In the genomic region with DNA sequence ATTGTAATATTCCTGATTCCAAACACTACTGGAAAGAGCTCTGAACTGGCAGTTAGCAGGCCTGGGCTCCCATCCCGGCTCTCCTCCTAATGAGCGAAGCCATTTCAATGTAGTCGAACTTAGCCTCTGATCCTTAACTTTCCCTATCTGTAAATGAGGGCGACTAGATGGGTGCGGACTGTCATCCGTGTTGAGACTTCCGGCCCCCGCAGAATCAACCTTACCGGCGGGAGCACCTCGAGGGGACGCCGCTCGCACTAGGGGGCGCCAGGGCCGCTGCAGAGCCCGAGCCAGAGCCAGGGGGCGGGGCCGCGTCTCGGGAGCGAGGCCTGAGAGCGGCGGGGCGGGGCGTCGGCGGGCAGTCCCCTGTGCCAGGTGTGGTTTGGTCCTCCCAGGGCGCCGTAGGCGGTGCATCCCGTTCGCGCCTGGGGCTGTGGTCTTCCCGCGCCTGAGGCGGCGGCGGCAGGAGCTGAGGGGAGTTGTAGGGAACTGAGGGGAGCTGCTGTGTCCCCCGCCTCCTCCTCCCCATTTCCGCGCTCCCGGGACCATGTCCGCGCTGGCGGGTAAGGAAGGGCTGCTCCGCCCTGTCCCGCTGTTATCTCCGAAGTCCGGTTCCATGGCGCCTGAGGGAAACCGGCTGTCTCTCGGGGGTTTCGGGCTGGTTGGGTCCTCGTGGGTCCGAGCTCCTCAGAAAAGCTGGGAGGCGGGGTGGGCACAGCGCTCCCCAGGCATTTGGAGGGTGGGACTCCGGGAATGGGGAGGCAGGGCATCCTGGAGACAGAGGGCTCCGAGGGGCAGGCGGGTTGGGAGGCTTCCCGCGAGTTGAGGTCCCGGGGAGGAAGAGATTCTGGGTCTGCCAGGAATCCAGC, we compare ENCODE assay signal across 8 cellular contexts. TPM values are rescaled to one million over a fixed set of nuclear protein-coding genes. Genes with fewer than 3 reads are reported as not detected.
DNase-seq lines count a peak whose midpoint lies in the region; ATAC-seq and TF ChIP-seq lines count a peak whose summit lies in the region.

LIMK2 (plus strand) TSS at position 437 of the 869 bp plus-strand sequence; CDS start at position 548, 111 bp downstream.

- TF ChIP-seq CTCF in lung (IDR thresholded peaks at IDR 0.05; ENCODE audit: control extremely low read depth, extremely low read depth) = peak; percentile 73

- peak within 1 kb of the TSS; percentile 67 for H3K4me3 ChIP-seq in lung

- ATAC-seq in GM19468 (IDR thresholded peaks at IDR 0.05; ENCODE audit: extremely low read depth, unreplicated experiment) = peak; percentile 58
- peak; percentile 95 for ATAC-seq in lung (ENCODE audit: insufficient read depth, low FRiP score)

- 0 to 1% methylated on average over 63 to 64 of the region's 64 CpGs for WGBS in lung, 2 donors

- H3K27ac ChIP-seq in lung (ENCODE audit: low read depth in 1 of 2, low read length in 1 of 2) = peak within 1 kb of the TSS; percentile 87 to 88

- H3K27me3 ChIP-seq in lung (ENCODE audit: control insufficient read depth, insufficient read depth) = no peaks in the 10 kb centered on the region

- no peaks in the 10 kb centered on the region for H3K9me3 ChIP-seq in lung (ENCODE audit: control insufficient read depth in 2 of 2, insufficient read depth in 1 of 2, low read length in 1 of 2)

- DNase-seq in CMK (ENCODE audit: low read depth) (peak; percentile 79), HT-29 (ENCODE audit: low spot score) (peak; percentile 86), NK-92 (lab: John Stamatoyannopoulos, UW; ENCODE audit: unreplicated experiment) (peak; percentile 81), lung (ENCODE audit: low spot score) (peak; percentile 94)
- peak; percentile 89 to 98 for DNase-seq in activated CD8-positive, alpha-beta memory T cell treated with anti-CD3 and anti-CD28 coated beads for 1 hour (ENCODE audit: extremely low read depth in 1 of 2, low read depth in 1 of 2)
- DNase-seq in effector CD4-positive, alpha-beta T cell = peak; percentile 96
- peak; percentile 94 to 97 (median 95) for DNase-seq in stimulated activated CD4-positive, alpha-beta T cell treated with anti-CD3 and anti-CD28 coated beads, TNF-alpha, amount 100 ng/mL, for 4 hours (ENCODE audit: low read depth in 3 of 3)

- peaks cover 7 to 28% of the 10 kb centered on the region in 2 donors for H3K4me1 ChIP-seq in lung (ENCODE audit: control insufficient read depth in 2 of 2, insufficient read depth in 2 of 2, low read length in 2 of 2)

- no peaks in the 10 kb centered on the region for H3K36me3 ChIP-seq in lung (ENCODE audit: control insufficient read depth in 2 of 2, insufficient read depth in 2 of 2, low read length in 2 of 2)

RNA-seq across cellular contexts. Expression of gene LIMK2, which starts in this region (rescaled TPM):
- 24.4 and 28.4 TPM in 2 replicates for total RNA-seq in HT-29 (2014; rRNA removed; shearing (Covaris generic))
- 10 to 100 TPM; 80.0 to 82.8 TPM for total RNA-seq in lung
- 100 to 1,000 TPM in 1 of 2 donors, 10 to 100 TPM in 1; 27.3 to 113 TPM for polyA plus RNA-seq in lung

Comparison
In these comparisons a context has a peak if more than half of its experiments do, and no peak if none do; other contexts are left out.
1. Peak in every context shown above with its lines: DNase-seq, ATAC-seq, H3K4me3 ChIP-seq and H3K27ac ChIP-seq.